ENCODE assay signal across 28 cellular contexts in the genomic region with DNA sequence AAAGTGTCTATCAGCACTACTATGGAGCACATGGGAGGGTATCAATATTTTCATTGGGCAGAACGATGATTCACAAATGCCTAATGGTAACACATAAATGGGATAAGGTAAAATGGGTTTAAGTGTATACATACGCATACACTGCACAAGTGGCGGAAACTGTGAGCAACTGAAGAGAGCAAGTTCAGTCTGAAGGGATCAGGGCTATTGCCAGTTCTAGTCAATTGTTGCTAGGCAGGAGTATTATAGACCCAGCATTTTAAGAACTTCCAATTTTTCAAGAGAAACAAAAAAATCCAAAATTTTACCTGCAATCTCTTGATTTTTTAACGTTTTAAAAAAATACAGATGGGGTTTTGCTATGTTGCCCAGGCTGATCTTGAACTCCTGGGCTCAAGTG.
"Had no signal": no experiment of that assay in that cellular context is flagged by ENCODE, and none has a peak within 500 bp of the region (broad histone marks: within the 10 kb centered on the region; RNA-seq: fewer than 3 reads in every experiment).

No MANE protein-coding gene starts in this region.

- H3K27me3 Mint-ChIP-seq: activated B cell treated with CpG ODN at 0.5 μM for 24 hours; activated naive CD8-positive, alpha-beta T cell; T-helper 17 cell had no signal

- H3K9me3 Mint-ChIP-seq: activated B cell treated with CpG ODN at 0.5 μM for 24 hours; activated naive CD4-positive, alpha-beta T cell treated with anti-CD3 and anti-CD28 coated beads for 36 hours; activated T-cell treated with anti-CD3 and anti-CD28 coated beads, Interleukin-2, amount 50 U/mL, for 4 hours had no signal

- H3K4me1 ChIP-seq: SJSA1 had no signal

- H3K4me3 ChIP-seq: adrenal gland, breast epithelium, Peyer's patch, SJSA1 had no signal

- H3K27ac Mint-ChIP-seq: activated B cell treated with CpG ODN at 0.5 μM for 24 hours; activated CD8-positive, alpha-beta T cell treated with anti-CD3 and anti-CD28 coated beads, Interleukin-2, amount 10 ng/mL, durations not matched to agents 7 days and 5 days; activated naive CD4-positive, alpha-beta T cell treated with anti-CD3 and anti-CD28 coated beads for 36 hours; T-helper 17 cell had no signal

- ATAC-seq: activated CD8-positive, alpha-beta T cell treated with anti-CD3 and anti-CD28 coated beads, Interleukin-2, amount 10 ng/mL, durations not matched to agents 7 days and 5 days; T-helper 17 cell had no signal

- DNase-seq: activated B cell treated with CpG ODN at 0.5 μM for 24 hours; activated CD4-positive, alpha-beta T cell treated with anti-CD3 and anti-CD28 coated beads for 1 hour; activated CD4-positive, alpha-beta T cell treated with anti-CD3 and anti-CD28 coated beads, Interleukin-2, amount 50 U/mL, for 4 hours; activated CD8-positive, alpha-beta memory T cell treated with anti-CD3 and anti-CD28 coated beads, Interleukin-2, amount 50 U/mL, for 48 hours; activated CD8-positive, alpha-beta T cell treated with anti-CD3 and anti-CD28 coated beads, Interleukin-2, amount 10 ng/mL, durations not matched to agents 7 days and 5 days; activated gamma-delta T cell; activated naive CD4-positive, alpha-beta T cell treated with anti-CD3 and anti-CD28 coated beads for 36 hours; activated T-cell treated with anti-CD3 and anti-CD28 coated beads, Interleukin-2, amount 50 U/mL, for 4 hours; adrenal gland; anterior cingulate cortex; KG1; NCI-H1092; NCI-H1417; NCI-H1694; NCI-H2029; NCI-H2107; NCI-H2171 treated with DMSO at 0.1 percent for 48 hours; NCI-H226; NCI-H526; NCI-H774; Peyer's patch; SHP77; T-helper 17 cell; T-helper 9 cell had no signal

- H3K27ac ChIP-seq: adrenal gland, Peyer's patch, RWPE1, SJSA1 had no signal

- H3K27me3 ChIP-seq: adrenal gland, breast epithelium, Peyer's patch, SJSA1 had no signal

- H3K36me3 ChIP-seq: adrenal gland, breast epithelium, Peyer's patch had no signal

- H3K4me3 Mint-ChIP-seq: activated B cell treated with CpG ODN at 0.5 μM for 24 hours; activated CD8-positive, alpha-beta T cell treated with anti-CD3 and anti-CD28 coated beads, Interleukin-2, amount 10 ng/mL, durations not matched to agents 7 days and 5 days; activated naive CD4-positive, alpha-beta T cell treated with anti-CD3 and anti-CD28 coated beads for 36 hours; activated naive CD8-positive, alpha-beta T cell; activated T-cell treated with anti-CD3 and anti-CD28 coated beads, Interleukin-2, amount 50 U/mL, for 4 hours; T-helper 17 cell had no signal

- H3K9me3 ChIP-seq: adrenal gland, breast epithelium, Peyer's patch, SJSA1 had no signal
